ENCODE assay signal across 18 cellular contexts in the genomic region with DNA sequence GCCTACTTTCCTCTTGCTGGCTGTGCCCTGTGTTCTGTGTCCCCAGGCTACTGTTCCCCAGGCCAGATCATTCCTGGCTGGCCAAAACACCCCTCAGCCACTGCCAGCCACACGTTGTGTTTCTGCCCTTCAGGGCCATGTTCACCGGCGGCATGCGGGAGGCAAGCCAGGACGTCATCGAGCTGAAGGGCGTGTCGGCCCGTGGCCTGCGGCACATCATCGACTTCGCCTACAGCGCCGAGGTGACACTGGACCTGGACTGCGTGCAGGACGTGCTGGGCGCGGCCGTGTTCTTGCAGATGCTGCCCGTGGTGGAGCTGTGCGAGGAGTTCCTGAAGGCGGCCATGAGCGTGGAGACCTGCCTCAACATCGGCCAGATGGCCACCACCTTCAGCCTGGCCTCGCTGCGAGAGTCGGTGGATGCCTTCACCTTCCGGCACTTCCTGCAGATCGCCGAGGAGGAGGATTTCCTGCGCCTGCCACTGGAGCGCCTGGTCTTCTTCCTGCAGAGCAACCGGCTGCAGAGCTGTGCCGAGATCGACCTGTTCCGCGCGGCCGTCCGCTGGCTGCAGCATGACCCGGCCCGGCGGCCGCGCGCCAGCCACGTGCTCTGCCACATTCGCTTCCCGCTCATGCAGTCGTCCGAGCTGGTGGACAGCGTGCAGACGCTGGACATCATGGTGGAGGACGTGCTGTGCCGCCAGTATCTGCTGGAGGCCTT. TPM values are rescaled to one million over a fixed set of nuclear protein-coding genes. Genes with fewer than 3 reads are reported as not detected.
"Had no signal": no experiment of that assay in that cellular context is flagged by ENCODE, and none has a peak within 500 bp of the region (broad histone marks: within the 10 kb centered on the region; RNA-seq: fewer than 3 reads in every experiment).

No MANE protein-coding gene starts in this region.

- ATAC-seq: naive thymus-derived CD4-positive, alpha-beta T cell had no signal

- H3K9me3 ChIP-seq: colonic mucosa, neutrophil, ovary, right atrium auricular region, stomach, thoracic aorta had no signal

- H3K4me3 ChIP-seq: colonic mucosa, hepatocyte, ovary, right atrium auricular region, stomach, thoracic aorta had no signal

- H3K36me3 ChIP-seq: colonic mucosa, ovary had no signal

- DNase-seq: colonic mucosa; effector CD4-positive, alpha-beta T cell; foreskin melanocyte; head of caudate nucleus; naive thymus-derived CD4-positive, alpha-beta T cell; nephron progenitor cell; ovary; small intestine; stimulated activated CD4-positive, alpha-beta T cell treated with anti-CD3 and anti-CD28 coated beads, Interleukin-12 subunit alpha, Interleukin-12 subunit beta, amount 100 ng/mL, for 4 hours; stimulated activated naive CD4-positive, alpha-beta T cell; stomach had no signal

- H3K4me2 ChIP-seq: hepatocyte had no signal

- H2AFZ ChIP-seq: hepatocyte had no signal

- H3K4me1 ChIP-seq: colonic mucosa had no signal

- H3K27ac ChIP-seq: colonic mucosa, hepatocyte, neutrophil, ovary, stomach had no signal

- H3K27me3 ChIP-seq: colonic mucosa, hepatocyte, neutrophil, ovary, right atrium auricular region, stomach had no signal

RNA-seq across cellular contexts. Expression of gene TMEM59L, which starts 55.0 kb away (rescaled TPM):
- total RNA-seq: dermis microvascular lymphatic vessel endothelial cell, lung microvascular endothelial cell, mononuclear cell had no signal
